27 cellular contexts compared by ENCODE assay signal in genomic region chr12:113347107-113347506, GRCh38. TPM values are rescaled to one million over a fixed set of nuclear protein-coding genes. Genes with fewer than 3 reads are reported as not detected.
"Had no signal": no experiment of that assay in that cellular context is flagged by ENCODE, and none has a peak within 500 bp of the region (broad histone marks: within the 10 kb centered on the region; RNA-seq: fewer than 3 reads in every experiment).

No MANE protein-coding gene starts in this region.

- H3K4me2 ChIP-seq: hepatocyte had no signal

- H3K4me3 Mint-ChIP-seq: activated CD4-positive, alpha-beta T cell treated with anti-CD3 and anti-CD28 coated beads, Interleukin-2, amount 10 ng/mL, durations not matched to agents 7 days and 5 days; activated CD8-positive, alpha-beta memory T cell treated with anti-CD3 and anti-CD28 coated beads, Interleukin-2, amount 10 ng/mL, durations not matched to agents 7 days and 5 days; activated CD8-positive, alpha-beta T cell treated with anti-CD3 and anti-CD28 coated beads for 36 hours; activated T-helper 1 cell treated with anti-CD3 and anti-CD28 coated beads, Interleukin-12 subunit alpha, Interleukin-12 subunit beta, Interleukin-2, Interleukin-4 antibody, amounts not matched to agents 30 ng/mL and 10 ng/mL and 1 ng/mL, durations not matched to agents 14 hours and 24 hours and 36 hours; brain; mesothelial cell of epicardium; naive thymus-derived CD8-positive, alpha-beta T cell had no signal

- H3K79me2 ChIP-seq: hepatocyte had no signal

- H3K4me1 ChIP-seq: left ventricle myocardium inferior, uterus had no signal

- H3K27me3 ChIP-seq: hepatocyte, testis, uterus had no signal

- H3K27ac ChIP-seq: hepatocyte, left ventricle myocardium inferior, testis, uterus had no signal

- H3K27ac Mint-ChIP-seq: activated CD4-positive, alpha-beta T cell treated with anti-CD3 and anti-CD28 coated beads, Interleukin-2, amount 10 ng/mL, durations not matched to agents 7 days and 5 days; activated CD8-positive, alpha-beta memory T cell treated with anti-CD3 and anti-CD28 coated beads, Interleukin-2, amount 10 ng/mL, durations not matched to agents 7 days and 5 days; activated CD8-positive, alpha-beta T cell treated with anti-CD3 and anti-CD28 coated beads for 36 hours; activated T-helper 1 cell treated with anti-CD3 and anti-CD28 coated beads, Interleukin-12 subunit alpha, Interleukin-12 subunit beta, Interleukin-2, Interleukin-4 antibody, amounts not matched to agents 30 ng/mL and 10 ng/mL and 1 ng/mL, durations not matched to agents 14 hours and 24 hours and 36 hours; brain; mesothelial cell of epicardium; naive thymus-derived CD8-positive, alpha-beta T cell; progenitor cell of endocrine pancreas had no signal

- H3K9me3 ChIP-seq: left ventricle myocardium inferior, testis, uterus had no signal

- H3K9me3 Mint-ChIP-seq: activated CD4-positive, alpha-beta T cell treated with anti-CD3 and anti-CD28 coated beads, Interleukin-2, amount 10 ng/mL, durations not matched to agents 7 days and 5 days; activated CD8-positive, alpha-beta T cell treated with anti-CD3 and anti-CD28 coated beads for 36 hours; activated T-helper 1 cell treated with anti-CD3 and anti-CD28 coated beads, Interleukin-12 subunit alpha, Interleukin-12 subunit beta, Interleukin-2, Interleukin-4 antibody, amounts not matched to agents 30 ng/mL and 10 ng/mL and 1 ng/mL, durations not matched to agents 14 hours and 24 hours and 36 hours; mesothelial cell of epicardium; naive thymus-derived CD8-positive, alpha-beta T cell had no signal

- ATAC-seq: activated CD8-positive, alpha-beta memory T cell treated with anti-CD3 and anti-CD28 coated beads, Interleukin-2, amount 10 ng/mL, durations not matched to agents 7 days and 5 days; activated CD8-positive, alpha-beta T cell treated with anti-CD3 and anti-CD28 coated beads for 36 hours; naive thymus-derived CD8-positive, alpha-beta T cell had no signal

- DNase-seq: activated CD4-positive, alpha-beta T cell treated with anti-CD3 and anti-CD28 coated beads, Interleukin-2, amount 10 ng/mL, durations not matched to agents 7 days and 5 days; activated CD8-positive, alpha-beta memory T cell treated with anti-CD3 and anti-CD28 coated beads, Interleukin-2, amount 10 ng/mL, durations not matched to agents 7 days and 5 days; activated CD8-positive, alpha-beta T cell treated with anti-CD3 and anti-CD28 coated beads for 36 hours; activated gamma-delta T cell; activated naive CD4-positive, alpha-beta T cell treated with anti-CD3 and anti-CD28 coated beads, Interleukin-2, amount 50 U/mL, for 16 hours; activated T-cell treated with anti-CD3 and anti-CD28 coated beads for 4 hours; anterior cingulate cortex; effector CD4-positive, alpha-beta T cell; foreskin melanocyte; glutamatergic neuron; kidney glomerular epithelial cell; left ventricle myocardium inferior; naive thymus-derived CD8-positive, alpha-beta T cell; retina; stimulated activated CD4-positive, alpha-beta T cell treated with anti-CD3 and anti-CD28 coated beads, Interleukin-4, amount 100 ng/mL, for 1 hour; stimulated activated naive CD4-positive, alpha-beta T cell; testis; trophoblast cell; uterus had no signal

- H2AFZ ChIP-seq: hepatocyte had no signal

- H3K27me3 Mint-ChIP-seq: activated CD8-positive, alpha-beta T cell treated with anti-CD3 and anti-CD28 coated beads for 36 hours; brain had no signal

- H3K4me1 Mint-ChIP-seq: activated CD4-positive, alpha-beta T cell treated with anti-CD3 and anti-CD28 coated beads, Interleukin-2, amount 10 ng/mL, durations not matched to agents 7 days and 5 days; activated CD8-positive, alpha-beta memory T cell treated with anti-CD3 and anti-CD28 coated beads, Interleukin-2, amount 10 ng/mL, durations not matched to agents 7 days and 5 days; mesothelial cell of epicardium; naive thymus-derived CD8-positive, alpha-beta T cell had no signal

- H3K4me3 ChIP-seq: hepatocyte, left ventricle myocardium inferior, testis, uterus had no signal

- H3K36me3 ChIP-seq: left ventricle myocardium inferior, uterus had no signal

- H3K36me3 Mint-ChIP-seq: activated CD8-positive, alpha-beta memory T cell treated with anti-CD3 and anti-CD28 coated beads, Interleukin-2, amount 10 ng/mL, durations not matched to agents 7 days and 5 days; brain; mesothelial cell of epicardium; naive thymus-derived CD8-positive, alpha-beta T cell had no signal

RNA-seq across cellular contexts. Expression of gene SDS, which starts 56.6 kb away (rescaled TPM):
- total RNA-seq: activated CD4-positive, alpha-beta T cell treated with anti-CD3 and anti-CD28 coated beads, Interleukin-2, amount 10 ng/mL, durations not matched to agents 7 days and 5 days; activated CD8-positive, alpha-beta memory T cell treated with anti-CD3 and anti-CD28 coated beads, Interleukin-2, amount 10 ng/mL, durations not matched to agents 7 days and 5 days; activated CD8-positive, alpha-beta T cell treated with anti-CD3 and anti-CD28 coated beads for 36 hours; activated T-helper 1 cell treated with anti-CD3 and anti-CD28 coated beads, Interleukin-12 subunit alpha, Interleukin-12 subunit beta, Interleukin-2, Interleukin-4 antibody, amounts not matched to agents 30 ng/mL and 10 ng/mL and 1 ng/mL, durations not matched to agents 14 hours and 24 hours and 36 hours; chondrocyte; left ventricle myocardium inferior; lung microvascular endothelial cell; mesothelial cell of epicardium; naive thymus-derived CD8-positive, alpha-beta T cell; osteocyte; progenitor cell of endocrine pancreas; uterus had no signal
- polyA plus RNA-seq: naive thymus-derived CD8-positive, alpha-beta T cell had no signal
